8 cellular contexts compared by ENCODE assay signal in genomic region chr1:206556748-206557635, GRCh38. TPM values are rescaled to one million over a fixed set of nuclear protein-coding genes. Genes with fewer than 3 reads are reported as not detected.
DNase-seq lines count a peak whose midpoint lies in the region; TF ChIP-seq lines count a peak whose summit lies in the region.

No MANE protein-coding gene starts in this region.

- DNase-seq in ELR (ENCODE audit: low read depth) (peak; percentile 72), HAP-1 (ENCODE audit: low spot score in 2 of 2) (peak; percentile 42 to 81), NCI-H1048 (lab: John Stamatoyannopoulos, UW) (peak; percentile 53), T-helper 9 cell (peak; percentile 80), ascending aorta (ENCODE audit: low spot score in 2 of 2) (peak; percentile 64 to 89), skeletal muscle cell (ENCODE audit: low read depth) (no peak), SW 1271 (lab: John Stamatoyannopoulos, UW) (no peak)

- H3K4me3 ChIP-seq in HAP-1, result peak overlapping the region; percentile 40
- peak overlapping the region; percentile 64 to 81 for H3K4me3 ChIP-seq in ascending aorta
- H3K4me3 ChIP-seq in iPS-15b (ENCODE audit: low read depth, low read length), result peak overlapping the region; percentile 47
- peak overlapping the region; percentile 51 for H3K4me3 ChIP-seq in skeletal muscle cell (ENCODE audit: low read depth, low read length)

- H3K27ac ChIP-seq in ascending aorta, result peak overlapping the region; percentile 60 to 63

- intact Hi-C loops in ascending aorta (cut with DNase I), result no loop called here

- H3K27me3 ChIP-seq in HAP-1 (ENCODE audit: low read depth) (no peaks in the 10 kb centered on the region), ascending aorta (no peaks in the 10 kb centered on the region), iPS-15b (ENCODE audit: control insufficient read depth, insufficient read depth, low read length) (peaks cover 53% of the 10 kb centered on the region)

- H3K9ac ChIP-seq in iPS-15b (ENCODE audit: low read depth, low read length), result peak overlapping the region; percentile 32

- in situ Hi-C loops in HAP-1 (cut with MboI; ENCODE audit: low sequenced_read_pairs), result no loop called here

- TF ChIP-seq CTCF in ascending aorta (IDR thresholded peaks at IDR 0.05), result no peak

- H3K4me1 ChIP-seq in HAP-1 (peaks cover 15% of the 10 kb centered on the region), ascending aorta (peaks cover 9 to 11% of the 10 kb centered on the region in 2 donors), iPS-15b (ENCODE audit: control insufficient read depth, insufficient read depth, low read length) (peaks cover 7% of the 10 kb centered on the region)

- H3K36me3 ChIP-seq in HAP-1 (replicated peaks) (no peaks in the 10 kb centered on the region), ascending aorta (no peaks in the 10 kb centered on the region), iPS-15b (ENCODE audit: control insufficient read depth, insufficient read depth, low read length) (no peaks in the 10 kb centered on the region)

- H3K9me3 ChIP-seq in HAP-1 (no peaks in the 10 kb centered on the region), ascending aorta (no peaks in the 10 kb centered on the region), iPS-15b (ENCODE audit: control insufficient read depth, insufficient read depth, low read length) (no peaks in the 10 kb centered on the region)

RNA-seq across cellular contexts. Expression of gene RASSF5, which starts 49.7 kb away (rescaled TPM):
- total RNA-seq in ascending aorta, result 8.9 TPM

RNA-seq across cellular contexts. Expression of gene EIF2D, which starts 55.3 kb away (rescaled TPM):
- 40.2 TPM for total RNA-seq in ascending aorta

Comparison
In these comparisons a context has a peak if more than half of its experiments do, and no peak if none do; other contexts are left out.
1. DNase-seq: peak in ELR (single experiment), HAP-1 (2 of 2), NCI-H1048 (single experiment), T-helper 9 cell (single experiment) and ascending aorta (2 of 2); none in skeletal muscle cell (single experiment) and SW 1271 (0 of 2).
2. Peak in every context shown above with its lines, with median percentiles within 50 percentile points of each other: H3K4me3 ChIP-seq.